In the genomic region with DNA sequence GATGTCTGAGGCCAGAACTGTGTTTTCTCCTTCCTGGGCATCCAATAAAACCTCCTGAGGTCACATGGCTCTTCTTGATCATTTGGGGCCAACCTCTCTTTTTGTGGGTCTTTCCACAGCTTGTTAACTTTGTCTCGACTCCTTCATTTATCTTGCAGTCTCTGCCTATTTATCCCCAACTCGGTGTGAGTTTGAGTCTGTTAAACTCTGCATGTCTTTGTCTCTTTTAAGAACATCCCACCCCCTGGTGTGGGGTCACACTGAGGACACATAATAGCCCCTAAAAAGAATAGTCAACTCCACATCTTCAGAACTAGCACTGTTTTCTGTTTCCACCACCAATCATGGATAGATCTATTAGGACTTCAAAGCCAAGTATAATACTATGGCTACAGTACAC, we compare ENCODE assay signal across 15 cellular contexts.
"Had no signal": no experiment of that assay in that cellular context is flagged by ENCODE, and none has a peak within 500 bp of the region (broad histone marks: within the 10 kb centered on the region; RNA-seq: fewer than 3 reads in every experiment).

No MANE protein-coding gene starts in this region.

- H3K4me1 ChIP-seq: foreskin keratinocyte, transverse colon had no signal

- DNase-seq: effector memory CD8-positive, alpha-beta T cell; foreskin keratinocyte; left colon; left ventricle myocardium superior; mucosa of descending colon; naive thymus-derived CD8-positive, alpha-beta T cell; posterior cingulate gyrus; spleen; stimulated activated CD4-positive, alpha-beta T cell treated with anti-CD3 and anti-CD28 coated beads, Interleukin-15, amount 100 ng/mL, for 24 hours; stimulated activated CD4-positive, alpha-beta T cell treated with anti-CD3 and anti-CD28 coated beads, Interleukin-2, amount 100 ng/mL, for 24 hours; stimulated activated CD4-positive, alpha-beta T cell treated with anti-CD3 and anti-CD28 coated beads, Interleukin-4, amount 100 ng/mL, for 4 hours; stimulated activated naive B cell treated with anti-CD40 and anti-IgM and Interleukin-4, amounts not matched to agents 10 μg/mL and 1 μg/mL and 100 μg/mL, for 72 hours; stimulated activated naive CD8-positive, alpha-beta T cell treated with anti-CD3 and anti-CD28 coated beads, Interleukin-15, amount 100 ng/mL, for 72 hours; transverse colon had no signal

- H3K9me3 ChIP-seq: mucosa of descending colon, spleen, thoracic aorta, transverse colon had no signal

- H3K4me3 ChIP-seq: mucosa of descending colon, spleen, thoracic aorta, transverse colon had no signal

- H3K27ac ChIP-seq: foreskin keratinocyte, spleen, thoracic aorta, transverse colon had no signal

- H3K36me3 ChIP-seq: spleen, thoracic aorta, transverse colon had no signal
